10 cellular contexts compared by ENCODE assay signal in genomic region chr2:165877565-165878550, GRCh38.
DNase-seq lines count a peak whose midpoint lies in the region; ATAC-seq, FAIRE-seq and TF ChIP-seq lines count a peak whose summit lies in the region.
"Had no signal": no experiment of that assay in that cellular context is flagged by ENCODE, and none has a peak within 500 bp of the region (broad histone marks: within the 10 kb centered on the region; RNA-seq: fewer than 3 reads in every experiment).

No MANE protein-coding gene starts in this region.

- TF ChIP-seq POLR2A in Peyer's patch (IDR thresholded peaks at IDR 0.05) = no peak

- H3K4me3 ChIP-seq in bronchial epithelial cell (ENCODE audit: low read depth, low read length) = no peak overlapping the region
- H3K4me3 ChIP-seq in Peyer's patch = no peak overlapping the region

- FAIRE-seq in bronchial epithelial cell (lab: Jason Lieb, UNC) = no peak
- FAIRE-seq: H1, keratinocyte had no signal

- DNase-seq in EH (ENCODE audit: low read depth) (peak; percentile 66), bronchial epithelial cell (ENCODE audit: low read depth) (peak; percentile 78), NCI-H82 (lab: John Stamatoyannopoulos, UW) (no peak), Peyer's patch (no peak)
- no peak for DNase-seq in activated effector memory CD4-positive, alpha-beta T cell treated with Interleukin-2 at 50 U/mL for 16 hours
- DNase-seq in activated effector memory CD4-positive, alpha-beta T cell treated with anti-CD3 and anti-CD28 coated beads, Interleukin-2, amount 50 U/mL, for 16 hours = no peak

- no peaks in the 10 kb centered on the region for H3K4me1 ChIP-seq in Peyer's patch

- H3K36me3 ChIP-seq in bronchial epithelial cell (ENCODE audit: control insufficient read depth, insufficient read depth, low read length) (no peaks in the 10 kb centered on the region), Peyer's patch (peaks cover 0 to 18% (median 0%) of the 10 kb centered on the region in 3 donors)

- H3K27ac ChIP-seq in Peyer's patch = no peak overlapping the region

- TF ChIP-seq CTCF in bronchial epithelial cell (IDR thresholded peaks at IDR 0.05; ENCODE audit: insufficient read depth, low read length, severe bottlenecking) (no peak), Peyer's patch (IDR thresholded peaks at IDR 0.05) (no peak)

- ATAC-seq in GM19463 (IDR thresholded peaks at IDR 0.05; ENCODE audit: unreplicated experiment) = peak; percentile 66
- ATAC-seq in HG03439 (IDR thresholded peaks at IDR 0.05; ENCODE audit: unreplicated experiment) = peak; percentile 58

- no peaks in the 10 kb centered on the region for H3K9me3 ChIP-seq in Peyer's patch

- no peaks in the 10 kb centered on the region for H3K27me3 ChIP-seq in bronchial epithelial cell (ENCODE audit: control insufficient read depth, insufficient read depth, low read length)
- no peaks in the 10 kb centered on the region for H3K27me3 ChIP-seq in Peyer's patch

Comparison
In these comparisons a context has a peak if more than half of its experiments do, and no peak if none do; other contexts are left out.
1. DNase-seq: peak in EH (single experiment) and bronchial epithelial cell (single experiment); none in activated effector memory CD4-positive, alpha-beta T cell treated with Interleukin-2 at 50 U/mL for 16 hours (single experiment), NCI-H82 (single experiment), activated effector memory CD4-positive, alpha-beta T cell treated with anti-CD3 and anti-CD28 coated beads, Interleukin-2, amount 50 U/mL, for 16 hours (single experiment) and Peyer's patch (0 of 3).